1 cellular context compared by ENCODE assay signal in genomic region chr12:53441040-53441833, GRCh38.
A peak's percentile ranks its signal among the peaks of the same experiment; 100 is the strongest.
TF ChIP-seq lines count a peak whose summit lies in the region.

Gene PRR13 (plus strand): TSS chr12:53441734. CDS start chr12:53442715, 981 bp downstream.

TF ChIP-seq in HepG2, 621 proteins besides CTCF, POLR2A, EP300 and RAD21 (continued from another document and continues in another):
- TF ChIP-seq ZBTB46 (CRISPR knock-in tag; IDR thresholded peaks at IDR 0.05; ENCODE audit: borderline replicate concordance) (no peak), ZNF431 (CRISPR knock-in tag; IDR thresholded peaks at IDR 0.05; ENCODE audit: borderline replicate concordance, low read depth) (0 out of 2 replicates have a peak, but pooled peaks have one; percentile 40), GABPA (IDR thresholded peaks at IDR 0.05; ENCODE audit: low read depth, low read length) (peak; percentile 22; the same call in 1 of the 2 replicates), GABPA (CRISPR knock-in tag; IDR thresholded peaks at IDR 0.05; ENCODE audit: low read depth) (peak; percentile 68), ZBTB3 (CRISPR knock-in tag; IDR thresholded peaks at IDR 0.05; ENCODE audit: borderline replicate concordance, low read depth) (no peak), RORA (CRISPR knock-in tag; IDR thresholded peaks at IDR 0.05) (no peak), BHLHE40 (IDR thresholded peaks at IDR 0.05; ENCODE audit: low read length) (no peak), ZNF275 (CRISPR knock-in tag; IDR thresholded peaks at IDR 0.05; ENCODE audit: borderline replicate concordance) (no peak), ZBTB43 (CRISPR knock-in tag; conservative IDR thresholded peaks at IDR 0.05) (peak; percentile 47; the same call in 1 of the 2 replicates), HOXA3 (CRISPR knock-in tag; IDR thresholded peaks at IDR 0.05) (peak; percentile 27; the same call in 1 of the 2 replicates), ZNF878 (CRISPR knock-in tag; IDR thresholded peaks at IDR 0.05) (peak; percentile 42; the same call in 1 of the 2 replicates), PHF8 (CRISPR knock-in tag; IDR thresholded peaks at IDR 0.05) (peak; percentile 74; the same call in 1 of the 2 replicates), PRPF4 (IDR thresholded peaks at IDR 0.05; ENCODE audit: low read depth, low read length, poor library complexity, severe bottlenecking) (no peak), ZNF407 (CRISPR knock-in tag; IDR thresholded peaks at IDR 0.05; ENCODE audit: not compliant biosample characterization) (peak; percentile 15), KAT8 (CRISPR knock-in tag; IDR thresholded peaks at IDR 0.05) (peak; percentile 31; the same call in 1 of the 2 replicates), ZBTB38 (CRISPR knock-in tag; IDR thresholded peaks at IDR 0.05) (peak; percentile 6; the same call in 1 of the 2 replicates), ZNF564 (CRISPR knock-in tag; IDR thresholded peaks at IDR 0.05) (peak; percentile 57; the same call in 1 of the 2 replicates), TSC22D2 (CRISPR knock-in tag; IDR thresholded peaks at IDR 0.05; ENCODE audit: borderline replicate concordance) (no peak), ZNF652 (CRISPR knock-in tag; IDR thresholded peaks at IDR 0.05; ENCODE audit: borderline replicate concordance, low read depth) (0 out of 2 replicates have a peak, but pooled peaks have one; percentile 7), TOE1 (CRISPR knock-in tag; IDR thresholded peaks at IDR 0.05) (no peak), NBN (conservative IDR thresholded peaks at IDR 0.05) (no peak), ZNF570 (CRISPR knock-in tag; IDR thresholded peaks at IDR 0.05; ENCODE audit: borderline replicate concordance) (no peak), HNF4A (CRISPR knock-in tag; IDR thresholded peaks at IDR 0.05) (peak; percentile 78), XRCC5 (optimal IDR thresholded peaks at IDR 0.05; ENCODE audit: low read length) (no peak), LRRFIP1 (CRISPR knock-in tag; conservative IDR thresholded peaks at IDR 0.05) (no peak), NCOR1 (IDR thresholded peaks at IDR 0.05; ENCODE audit: borderline replicate concordance, low read length) (peak; percentile 56; the same call in 1 of the 2 replicates), ELF1 (CRISPR knock-in tag; IDR thresholded peaks at IDR 0.05) (peak; percentile 86), ZFX (CRISPR knock-in tag; IDR thresholded peaks at IDR 0.05; ENCODE audit: low read depth) (peak; percentile 63; the same call in 1 of the 2 replicates), ZSCAN9 (CRISPR knock-in tag; IDR thresholded peaks at IDR 0.05; ENCODE audit: borderline replicate concordance) (0 out of 2 replicates have a peak, but pooled peaks have one; percentile 34), ZNF792 (CRISPR knock-in tag; IDR thresholded peaks at IDR 0.05) (peak; percentile 50; the same call in 1 of the 2 replicates), ZNF382 (CRISPR knock-in tag; IDR thresholded peaks at IDR 0.05; ENCODE audit: borderline replicate concordance) (no peak), MAX (IDR thresholded peaks at IDR 0.05) (peak; percentile 45), SALL1 (CRISPR knock-in tag; IDR thresholded peaks at IDR 0.05) (peak; percentile 48), SMAD3 (CRISPR knock-in tag; IDR thresholded peaks at IDR 0.05) (0 out of 2 replicates have a peak, but pooled peaks have one; percentile 4), ZNF598 (CRISPR knock-in tag; IDR thresholded peaks at IDR 0.05; ENCODE audit: borderline replicate concordance) (0 out of 2 replicates have a peak, but pooled peaks have one; percentile 42), ZMYM4 (CRISPR knock-in tag; IDR thresholded peaks at IDR 0.05) (0 out of 2 replicates have a peak, but pooled peaks have one; percentile 17), RBFOX2 (IDR thresholded peaks at IDR 0.05; ENCODE audit: low read depth, low read length) (peak; percentile 67), GMEB2 (CRISPR knock-in tag; IDR thresholded peaks at IDR 0.05; ENCODE audit: low read depth) (no peak), ZGPAT (CRISPR knock-in tag; IDR thresholded peaks at IDR 0.05) (peak; percentile 37), ZBTB21 (CRISPR knock-in tag; IDR thresholded peaks at IDR 0.05) (no peak), ZNF317 (CRISPR knock-in tag; IDR thresholded peaks at IDR 0.05) (peak; percentile 90), NFYB (CRISPR knock-in tag; IDR thresholded peaks at IDR 0.05) (peak; percentile 89), DR1 (CRISPR knock-in tag; IDR thresholded peaks at IDR 0.05) (peak; percentile 97), ZNF256 (CRISPR knock-in tag; conservative IDR thresholded peaks at IDR 0.05) (0 out of 2 replicates have a peak, but pooled peaks have one; percentile 55), ZNF207 (IDR thresholded peaks at IDR 0.05; ENCODE audit: borderline replicate concordance) (no peak), SMAD9 (CRISPR knock-in tag; IDR thresholded peaks at IDR 0.05) (no peak), TGIF2 (CRISPR knock-in tag; IDR thresholded peaks at IDR 0.05) (peak; percentile 67), ZNF782 (CRISPR knock-in tag; IDR thresholded peaks at IDR 0.05; ENCODE audit: borderline replicate concordance) (0 out of 2 replicates have a peak, but pooled peaks have one; percentile 39)
